Comparison of ENCODE assay signal across 20 cellular contexts in the genomic region with DNA sequence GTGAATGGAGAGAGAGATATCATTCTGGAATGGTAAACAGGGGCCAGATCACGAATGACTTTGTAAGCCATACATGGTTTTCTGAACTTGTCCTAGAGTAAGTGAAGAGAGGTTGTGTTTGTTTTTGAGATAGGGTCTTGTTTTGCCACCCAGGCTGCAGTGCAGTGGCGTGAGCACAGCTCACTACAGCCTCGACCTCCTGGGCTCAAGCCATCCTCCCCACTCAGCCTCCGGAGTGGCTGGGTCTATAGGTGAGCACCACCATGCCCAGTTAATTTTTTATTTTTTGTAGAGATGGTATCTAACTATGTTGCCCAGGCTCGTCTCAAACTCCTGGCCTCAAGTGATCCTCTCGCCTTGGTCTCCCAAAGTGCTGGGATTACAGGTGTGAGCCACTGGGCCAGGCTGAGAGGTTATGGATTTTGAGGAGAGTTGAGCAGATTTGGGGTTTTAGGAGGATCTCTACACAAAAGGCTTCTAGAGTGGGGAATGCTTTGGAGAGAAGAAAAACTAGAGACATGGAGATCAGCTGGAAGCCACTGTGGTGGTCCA. TPM values are rescaled to one million over a fixed set of nuclear protein-coding genes. Genes with fewer than 3 reads are reported as not detected.
DNase-seq lines count a peak whose midpoint lies in the region; ATAC-seq, FAIRE-seq and TF ChIP-seq lines count a peak whose summit lies in the region.
"Had no signal": no experiment of that assay in that cellular context is flagged by ENCODE, and none has a peak within 500 bp of the region (broad histone marks: within the 10 kb centered on the region; RNA-seq: fewer than 3 reads in every experiment).

No MANE protein-coding gene starts in this region.

- dilution Hi-C loops in keratinocyte (cut with MboI; ENCODE audit: extremely low pct_ligation_motif_present, low sequenced_read_pairs) = no loop called here

- no peaks in the 10 kb centered on the region for H3K27me3 ChIP-seq in keratinocyte (ENCODE audit: control insufficient read depth, extremely low read depth, insufficient read depth, low read length)
- no peaks in the 10 kb centered on the region for H3K27me3 ChIP-seq in smooth muscle cell (ENCODE audit: low read depth)
- H3K27me3 ChIP-seq in neural progenitor cell = no peaks in the 10 kb centered on the region
- H3K27me3 ChIP-seq: uterus had no signal

- H3K9me3 Mint-ChIP-seq in Calu3 (ENCODE audit: low read depth, unreplicated experiment) (no peaks in the 10 kb centered on the region), WTC11 (0 out of 2 replicates have a peak, but pooled peaks cover 3% of the 10 kb centered on the region), neural progenitor cell (no peaks in the 10 kb centered on the region)
- H3K9me3 Mint-ChIP-seq: natural killer cell; stimulated activated naive B cell treated with anti-CD40 and anti-IgM and Interleukin-4, amounts not matched to agents 10 μg/mL and 1 μg/mL and 100 μg/mL, for 72 hours had no signal

- peak overlapping the region; percentile 82 for H3K4me2 ChIP-seq in keratinocyte (ENCODE audit: control insufficient read depth, extremely low read depth, insufficient read depth, low read depth, low read length)
- H3K4me2 ChIP-seq in smooth muscle cell = peak overlapping the region; percentile 50
- no peak overlapping the region for H3K4me2 ChIP-seq in neural progenitor cell

- H3K79me2 ChIP-seq in keratinocyte (ENCODE audit: control insufficient read depth, insufficient read depth, low read length) = no peaks in the 10 kb centered on the region
- no peaks in the 10 kb centered on the region for H3K79me2 ChIP-seq in smooth muscle cell (ENCODE audit: low read depth)
- H3K79me2 ChIP-seq in neural progenitor cell (ENCODE audit: low read depth) = no peaks in the 10 kb centered on the region

- H2AFZ ChIP-seq in keratinocyte (ENCODE audit: control insufficient read depth, low read length) = peak overlapping the region; percentile 12
- H2AFZ ChIP-seq in smooth muscle cell (ENCODE audit: low read depth) = no peak overlapping the region
- no peak overlapping the region for H2AFZ ChIP-seq in neural progenitor cell (replicated peaks)

- H3K9me1 ChIP-seq in keratinocyte (ENCODE audit: control insufficient read depth, extremely low read depth, insufficient read depth, low read length) = no peaks in the 10 kb centered on the region

- BruUV-seq in Calu3 (replicated peaks; lab: Mats Ljungman, UMichigan) = TSS peak; percentile 34

- H3K4me3 Mint-ChIP-seq in Calu3 (ENCODE audit: low read depth, unreplicated experiment) = peak overlapping the region; percentile 43
- peak overlapping the region; percentile 8; the same call in 1 of the 2 replicates for H3K4me3 Mint-ChIP-seq in WTC11
- no peak overlapping the region for H3K4me3 Mint-ChIP-seq in neural progenitor cell
- H3K4me3 Mint-ChIP-seq: natural killer cell; stimulated activated naive B cell treated with anti-CD40 and anti-IgM and Interleukin-4, amounts not matched to agents 10 μg/mL and 1 μg/mL and 100 μg/mL, for 72 hours had no signal

- TF ChIP-seq POLR2A in erythroblast (IDR thresholded peaks at IDR 0.05; ENCODE audit: low read length) = no peak

- FAIRE-seq in keratinocyte (lab: Jason Lieb, UNC) = no peak
- FAIRE-seq: frontal cortex, GM12878 had no signal

- DNase-seq in Calu3 (no peak), WTC11 (ENCODE audit: low spot score) (no peak), keratinocyte (ENCODE audit: low read depth, low spot score) (no peak), smooth muscle cell (lab: John Stamatoyannopoulos, UW; ENCODE audit: unreplicated experiment) (no peak), GM10248 (ENCODE audit: extremely low spot score) (no peak), neural progenitor cell (ENCODE audit: low spot score) (no peak), erythroblast (lab: John Stamatoyannopoulos, UW) (no peak)
- DNase-seq: activated effector memory CD4-positive, alpha-beta T cell treated with Interleukin-2 at 50 U/mL for 16 hours; amniotic stem cell; natural killer cell; NCI-H1048; NCI-H2107; NCI-H526; psoas muscle; stimulated activated naive B cell treated with anti-CD40 and anti-IgM and Interleukin-4, amounts not matched to agents 10 μg/mL and 1 μg/mL and 100 μg/mL, for 72 hours; uterus had no signal

- peaks cover 0 to 1% of the 10 kb centered on the region in 2 experiments for H3K36me3 ChIP-seq in keratinocyte (ENCODE audit: control insufficient read depth in 2 of 2, extremely low read depth in 1 of 2, insufficient read depth in 2 of 2, low read length in 2 of 2)
- H3K36me3 ChIP-seq in smooth muscle cell (ENCODE audit: low read depth) = no peaks in the 10 kb centered on the region
- H3K36me3 ChIP-seq in neural progenitor cell = no peaks in the 10 kb centered on the region
- H3K36me3 ChIP-seq: uterus had no signal

- no peaks in the 10 kb centered on the region for H3K9me3 ChIP-seq in keratinocyte (ENCODE audit: control insufficient read depth, low read depth, low read length)
- H3K9me3 ChIP-seq in smooth muscle cell (replicated peaks; ENCODE audit: low read depth) = no peaks in the 10 kb centered on the region
- H3K9me3 ChIP-seq in neural progenitor cell (ENCODE audit: low read depth) = no peaks in the 10 kb centered on the region
- H3K9me3 ChIP-seq: psoas muscle, uterus had no signal

- H3K4me1 ChIP-seq in keratinocyte (ENCODE audit: control insufficient read depth, extremely low read depth, insufficient read depth, low read length) (peaks cover 37% of the 10 kb centered on the region), smooth muscle cell (ENCODE audit: low read depth) (peaks cover 12% of the 10 kb centered on the region), neural progenitor cell (no peaks in the 10 kb centered on the region)
- H3K4me1 ChIP-seq: psoas muscle, uterus had no signal

- H3K27me3 Mint-ChIP-seq in Calu3 (ENCODE audit: unreplicated experiment) = no peaks in the 10 kb centered on the region
- no peaks in the 10 kb centered on the region for H3K27me3 Mint-ChIP-seq in WTC11 (ENCODE audit: low read depth)
- no peaks in the 10 kb centered on the region for H3K27me3 Mint-ChIP-seq in neural progenitor cell (ENCODE audit: insufficient read depth, low read depth)
- H3K27me3 Mint-ChIP-seq: stimulated activated naive B cell treated with anti-CD40 and anti-IgM and Interleukin-4, amounts not matched to agents 10 μg/mL and 1 μg/mL and 100 μg/mL, for 72 hours had no signal

- no peak for TF ChIP-seq CTCF in Calu3 (IDR thresholded peaks at IDR 0.05; ENCODE audit: unreplicated experiment)
- TF ChIP-seq CTCF in WTC11 (IDR thresholded peaks at IDR 0.05) = no peak
- TF ChIP-seq CTCF in keratinocyte (optimal IDR thresholded peaks at IDR 0.05 in 1 of 3, IDR thresholded peaks at IDR 0.05 in 1 of 3, conservative IDR thresholded peaks at IDR 0.05 in 1 of 3; ENCODE audit: extremely low read depth in 1 of 3, insufficient read depth in 2 of 3, low read length in 3 of 3) = no peak
- TF ChIP-seq CTCF in smooth muscle cell (IDR thresholded peaks at IDR 0.05; ENCODE audit: borderline replicate concordance, insufficient read depth, poor library complexity, severe bottlenecking) = no peak
- no peak for TF ChIP-seq CTCF in GM10248 (IDR thresholded peaks at IDR 0.05; ENCODE audit: control extremely low read depth, extremely low read depth, low read depth, missing control alignments)
- no peak for TF ChIP-seq CTCF in neural progenitor cell (IDR thresholded peaks at IDR 0.05)

- H3K27ac Mint-ChIP-seq in Calu3 (ENCODE audit: unreplicated experiment) (peak overlapping the region; percentile 99), WTC11 (0 out of 2 replicates have a peak overlapping the region, but pooled peaks have one; percentile 5), neural progenitor cell (no peak overlapping the region)
- H3K27ac Mint-ChIP-seq: natural killer cell; stimulated activated naive B cell treated with anti-CD40 and anti-IgM and Interleukin-4, amounts not matched to agents 10 μg/mL and 1 μg/mL and 100 μg/mL, for 72 hours had no signal

- no peaks in the 10 kb centered on the region for H4K20me1 ChIP-seq in keratinocyte (ENCODE audit: control insufficient read depth, extremely low read depth, insufficient read depth, low read length)
- H4K20me1 ChIP-seq in smooth muscle cell (ENCODE audit: low read depth) = no peaks in the 10 kb centered on the region
- H4K20me1 ChIP-seq in neural progenitor cell (ENCODE audit: low read depth) = no peaks in the 10 kb centered on the region

- ATAC-seq in WTC11 (no peak), GM21526 (IDR thresholded peaks at IDR 0.05; ENCODE audit: low FRiP score, unreplicated experiment) (no peak)
- ATAC-seq: GM12878; left lobe of liver; natural killer cell; psoas muscle; stimulated activated naive B cell treated with anti-CD40 and anti-IgM and Interleukin-4, amounts not matched to agents 10 μg/mL and 1 μg/mL and 100 μg/mL, for 72 hours had no signal

- H3K9ac ChIP-seq in keratinocyte (ENCODE audit: control insufficient read depth, extremely low read depth, insufficient read depth, low read length) (peak overlapping the region; percentile 77), smooth muscle cell (ENCODE audit: low read depth) (peak overlapping the region; percentile 56), neural progenitor cell (no peak overlapping the region)

- POLR2A ChIA-PET in WTC11 (lab: Charles Lee) (interaction anchor here (0.7 kb wide), 1 partner anchor 813 kb away, joined by 7 read pairs; no protein-coding TSS in a partner anchor), GM10248 (lab: Yijun Ruan, JAX) (no interaction called here)

- peaks cover 43% of the 10 kb centered on the region for H3K36me3 Mint-ChIP-seq in Calu3 (ENCODE audit: insufficient read depth, unreplicated experiment)
- 0 out of 2 replicates have a peak, but pooled peaks cover 2% of the 10 kb centered on the region for H3K36me3 Mint-ChIP-seq in WTC11
- H3K36me3 Mint-ChIP-seq in neural progenitor cell = peaks cover 3% of the 10 kb centered on the region
- H3K36me3 Mint-ChIP-seq: natural killer cell had no signal

- H3K4me1 Mint-ChIP-seq in Calu3 (ENCODE audit: low read depth, unreplicated experiment) (peaks cover 76% of the 10 kb centered on the region), WTC11 (peaks cover 59% of the 10 kb centered on the region), neural progenitor cell (peaks cover 21% of the 10 kb centered on the region)
- H3K4me1 Mint-ChIP-seq: natural killer cell had no signal

- H3F3A ChIP-seq in smooth muscle cell (ENCODE audit: low read depth) (peaks cover 14% of the 10 kb centered on the region), neural progenitor cell (ENCODE audit: low read depth) (no peaks in the 10 kb centered on the region)

- H3K4me3 ChIP-seq in keratinocyte (ENCODE audit: control insufficient read depth in 2 of 3, extremely low read depth in 1 of 3, insufficient read depth in 2 of 3, low read depth in 1 of 3, low read length in 3 of 3) (no peak overlapping the region), smooth muscle cell (no peak overlapping the region), neural progenitor cell (no peak overlapping the region)
- H3K4me3 ChIP-seq: GM12878, psoas muscle, uterus had no signal

- CTCF ChIA-PET in Calu3 (lab: Charles Lee) = interaction anchor here (0.6 to 2.9 kb wide), 11 partner anchors 9 to 126 kb away, joined by 3 to 21 read pairs (median 4); a partner anchor contains a TSS
- CTCF ChIA-PET in WTC11 (lab: Charles Lee) = interaction anchor here (1.3 to 1.7 kb wide), 3 partner anchors 35 to 1110 kb away, joined by 4 to 5 read pairs (median 5); a partner anchor contains a TSS
- CTCF ChIA-PET in GM10248 (lab: Yijun Ruan, JAX) = interaction anchor here (0.9 kb wide), 1 partner anchor 8 kb away, joined by 3 read pairs; no protein-coding TSS in a partner anchor

- H3K27ac ChIP-seq in keratinocyte (ENCODE audit: control insufficient read depth, insufficient read depth, low read length) = peak overlapping the region; percentile 94
- peak overlapping the region; percentile 91 for H3K27ac ChIP-seq in smooth muscle cell (ENCODE audit: low read depth)
- H3K27ac ChIP-seq in neural progenitor cell = no peak overlapping the region
- H3K27ac ChIP-seq: psoas muscle, uterus had no signal

- 75% methylated on average over 6 of the region's 6 CpGs for WGBS in smooth muscle cell (ENCODE audit: low lambda C conversion rate)

- intact Hi-C loops in Calu3 (cut with micrococcal nuclease; ENCODE audit: unreplicated experiment) = loop anchor here (1.0 to 5.0 kb wide), 4 partner anchors 12 to 69 kb away; a partner anchor contains a TSS

RNA-seq across cellular contexts. Expression of a gene that starts 19.7 kb away (rescaled TPM):
- total RNA-seq in Calu3 (2022) (742 and 748 TPM in 2 replicates), WTC11 (2021) (1.1 to 1.3 TPM (median 1.3 TPM) in 3 replicates), smooth muscle cell (39.2 and 47.5 TPM in 2 replicates), neural progenitor cell (ENCODE audit: low replicate concordance) (not detected in 2 replicates)
- polyA plus RNA-seq in keratinocyte (25.5 to 73.6 TPM (median 28.8 TPM) in 3 replicates), smooth muscle cell (13.6 and 79.1 TPM in 2 replicates)
- polyA plus RNA-seq in keratinocyte (2011; ENCODE audit: low read depth) = 7.3 TPM
- polyA plus RNA-seq in keratinocyte (2011; cell fraction: cytosol; rRNA removed) = 14.9 and 26.4 TPM in 2 replicates
- 98.1 and 149 TPM in 2 replicates for polyA plus RNA-seq in keratinocyte (2011; cell fraction: nucleus; rRNA removed)
- 21.0 and 27.1 TPM in 2 replicates for polyA plus RNA-seq in keratinocyte (2012; ENCODE audit: low replicate concordance)
- polyA minus RNA-seq in keratinocyte = 103 to 158 TPM (median 139 TPM) in 3 replicates
- 30.7 TPM for polyA minus RNA-seq in keratinocyte (2011; cell fraction: cytosol; rRNA and poly(A)+ RNA removed)
- 106 and 122 TPM in 2 replicates for polyA minus RNA-seq in keratinocyte (2011; cell fraction: nucleus; rRNA and poly(A)+ RNA removed)

RNA-seq across cellular contexts. Expression of a gene that starts 58.5 kb away (rescaled TPM):
- total RNA-seq in Calu3 (2022) (60.2 and 60.5 TPM in 2 replicates), WTC11 (2021) (59.2 to 64.8 TPM (median 59.2 TPM) in 3 replicates), smooth muscle cell (82.8 and 95.6 TPM in 2 replicates), neural progenitor cell (ENCODE audit: low replicate concordance) (86.2 and 107 TPM in 2 replicates)
- polyA plus RNA-seq in keratinocyte (52.9 to 92.6 TPM (median 90.2 TPM) in 3 replicates), smooth muscle cell (61.8 and 63.3 TPM in 2 replicates)
- polyA plus RNA-seq in keratinocyte (2011; ENCODE audit: low read depth) = 28.2 TPM
- polyA plus RNA-seq in keratinocyte (2011; cell fraction: cytosol; rRNA removed) = 62.7 and 107 TPM in 2 replicates
- polyA plus RNA-seq in keratinocyte (2011; cell fraction: nucleus; rRNA removed) = 129 and 167 TPM in 2 replicates
- polyA plus RNA-seq in keratinocyte (2012; ENCODE audit: low replicate concordance) = 53.1 and 62.8 TPM in 2 replicates
- polyA minus RNA-seq in keratinocyte = 41.9 to 55.1 TPM (median 42.5 TPM) in 3 replicates
- 34.1 TPM for polyA minus RNA-seq in keratinocyte (2011; cell fraction: cytosol; rRNA and poly(A)+ RNA removed)
- polyA minus RNA-seq in keratinocyte (2011; cell fraction: nucleus; rRNA and poly(A)+ RNA removed) = 33.2 and 61.5 TPM in 2 replicates

Comparison
In these comparisons a context has a peak if more than half of its experiments do, and no peak if none do; other contexts are left out.
1. RNA of a gene that starts 19.7 kb away (total RNA-seq): 742 to 748 TPM in Calu3 and 39.2 to 47.5 TPM in smooth muscle cell; 1.1 to 1.3 TPM in WTC11 and not detected in neural progenitor cell; every median in the first group is over 10 times any median in the second.